8 cellular contexts compared by ENCODE assay signal in the genomic region with DNA sequence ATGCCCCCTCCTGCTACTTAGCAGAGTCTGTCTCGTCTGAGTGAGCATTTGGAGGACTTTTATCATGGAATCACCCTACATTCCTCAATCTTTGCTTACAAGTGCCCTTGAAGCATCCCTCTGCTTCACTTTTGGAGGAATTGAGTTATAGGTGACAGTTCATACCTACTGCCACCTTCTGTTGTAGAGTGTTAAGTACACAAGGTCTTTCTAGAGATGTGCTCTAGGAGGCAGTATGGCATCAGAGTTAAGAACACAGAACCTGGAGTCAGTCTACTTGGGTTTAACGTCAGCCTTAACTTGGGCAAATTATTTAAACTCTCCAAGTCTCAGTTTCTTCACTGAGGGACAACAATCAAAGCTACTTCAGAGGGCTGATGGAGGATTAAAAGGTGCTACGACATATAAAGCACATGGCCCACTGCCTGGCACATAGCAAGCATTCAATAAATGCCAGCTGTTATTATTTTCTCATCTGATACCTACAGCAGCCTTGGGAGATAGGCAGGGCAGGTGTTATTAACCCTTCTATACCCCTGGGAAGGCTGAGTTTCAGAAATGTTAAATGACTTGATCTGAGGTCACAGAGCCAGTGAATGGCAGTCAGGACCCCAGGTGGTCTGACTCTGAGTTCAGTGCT.
DNase-seq lines count a peak whose midpoint lies in the region; ATAC-seq and TF ChIP-seq lines count a peak whose summit lies in the region.

No MANE protein-coding gene starts in this region.

- no peak overlapping the region for H3K4me2 ChIP-seq in neural cell (ENCODE audit: low read length)

- H3K27ac ChIP-seq in brain microvascular endothelial cell: no peak overlapping the region
- no peak overlapping the region for H3K27ac ChIP-seq in neural cell (ENCODE audit: low read length)
- H3K27ac ChIP-seq in gastrocnemius medialis: no peak overlapping the region
- no peak overlapping the region for H3K27ac ChIP-seq in ascending aorta

- TF ChIP-seq RAD21 in neural cell (conservative IDR thresholded peaks at IDR 0.05): no peak

- no peak for TF ChIP-seq EP300 in neural cell (conservative IDR thresholded peaks at IDR 0.05; ENCODE audit: poor library complexity, severe bottlenecking)

- no peaks in the 10 kb centered on the region for H3K9me3 ChIP-seq in neural cell (ENCODE audit: low read length)
- no peaks in the 10 kb centered on the region for H3K9me3 ChIP-seq in gastrocnemius medialis
- H3K9me3 ChIP-seq in ascending aorta: no peaks in the 10 kb centered on the region

- TF ChIP-seq CTCF in NB4 (IDR thresholded peaks at IDR 0.05; ENCODE audit: low read depth, low read length): peak; percentile 82
- TF ChIP-seq CTCF in brain microvascular endothelial cell (IDR thresholded peaks at IDR 0.05; ENCODE audit: low read depth, low read length, missing control alignments): peak; percentile 32
- TF ChIP-seq CTCF in neural cell (IDR thresholded peaks at IDR 0.05; ENCODE audit: poor library complexity, severe bottlenecking): peak; percentile 24
- no peak for TF ChIP-seq CTCF in gastrocnemius medialis (IDR thresholded peaks at IDR 0.05 in 4 of 5, conservative IDR thresholded peaks at IDR 0.05 in 1 of 5)
- TF ChIP-seq CTCF in ascending aorta (IDR thresholded peaks at IDR 0.05): no peak

- no peaks in the 10 kb centered on the region for H3K79me2 ChIP-seq in neural cell (replicated peaks; ENCODE audit: insufficient read depth, low read length)

- H3K4me1 ChIP-seq in gastrocnemius medialis (no peaks in the 10 kb centered on the region), ascending aorta (no peaks in the 10 kb centered on the region)

- ATAC-seq in GM18858 (IDR thresholded peaks at IDR 0.05; ENCODE audit: unreplicated experiment) (peak; percentile 63), gastrocnemius medialis (no peak), HG03135 (IDR thresholded peaks at IDR 0.05; ENCODE audit: unreplicated experiment) (no peak)

- TF ChIP-seq POLR2A in NB4 (IDR thresholded peaks at IDR 0.05; ENCODE audit: extremely low read depth, insufficient read length): no peak
- TF ChIP-seq POLR2A in gastrocnemius medialis (IDR thresholded peaks at IDR 0.05): no peak

- intact Hi-C loops in gastrocnemius medialis (cut with DNase I; ENCODE audit: low total_unique reads) (no loop called here), ascending aorta (cut with DNase I) (no loop called here)

- in situ Hi-C loops in brain microvascular endothelial cell (cut with HindIII; ENCODE audit: low pct_ligation_motif_present, low sequenced_read_pairs) (no loop called here), gastrocnemius medialis (cut with MboI; ENCODE audit: low sequenced_read_pairs in 4 of 4) (loop anchor here in 1 of 4 donors (25.0 kb wide), 1 partner anchor 790 kb away; no protein-coding TSS in a partner anchor)

- H3K4me3 ChIP-seq in NB4 (ENCODE audit: low read depth, low read length): no peak overlapping the region
- H3K4me3 ChIP-seq in brain microvascular endothelial cell (ENCODE audit: low read depth, low read length): no peak overlapping the region
- H3K4me3 ChIP-seq in neural cell (ENCODE audit: low read length): no peak overlapping the region
- H3K4me3 ChIP-seq in gastrocnemius medialis: no peak overlapping the region
- no peak overlapping the region for H3K4me3 ChIP-seq in ascending aorta

- no peaks in the 10 kb centered on the region for H3K9me2 ChIP-seq in neural cell (ENCODE audit: insufficient read depth, low read length)

- H4K20me1 ChIP-seq in neural cell (ENCODE audit: insufficient read depth): no peaks in the 10 kb centered on the region

- H3F3A ChIP-seq in neural cell (ENCODE audit: insufficient read depth, low read length, poor library complexity, severe bottlenecking): no peaks in the 10 kb centered on the region

- peak; percentile 5 for DNase-seq in CD1c-positive myeloid dendritic cell (ENCODE audit: extremely low spot score)
- DNase-seq in NB4 (ENCODE audit: low read depth): peak; percentile 63
- no peak for DNase-seq in brain microvascular endothelial cell
- no peak for DNase-seq in gastrocnemius medialis
- DNase-seq in ascending aorta (ENCODE audit: low spot score in 2 of 2): no peak

- H3K36me3 ChIP-seq in brain microvascular endothelial cell (replicated peaks) (no peaks in the 10 kb centered on the region), neural cell (ENCODE audit: insufficient read depth, low read length) (no peaks in the 10 kb centered on the region), gastrocnemius medialis (no peaks in the 10 kb centered on the region), ascending aorta (no peaks in the 10 kb centered on the region)

- H3K27me3 ChIP-seq in brain microvascular endothelial cell (replicated peaks): no peaks in the 10 kb centered on the region
- no peaks in the 10 kb centered on the region for H3K27me3 ChIP-seq in neural cell (ENCODE audit: insufficient read depth, low read depth, low read length)
- H3K27me3 ChIP-seq in gastrocnemius medialis: no peaks in the 10 kb centered on the region
- no peaks in the 10 kb centered on the region for H3K27me3 ChIP-seq in ascending aorta

- no peak overlapping the region for H3K9ac ChIP-seq in neural cell (ENCODE audit: low read length)

- H2AFZ ChIP-seq in neural cell (ENCODE audit: low read depth, low read length): no peak overlapping the region

TF ChIP-seq in neural cell, 6 proteins besides CTCF, POLR2A, EP300 and RAD21:
- TF ChIP-seq POLR2AphosphoS5 (IDR thresholded peaks at IDR 0.05): no peak
- TF ChIP-seq SMC3 (conservative IDR thresholded peaks at IDR 0.05; ENCODE audit: poor library complexity): no peak
- TF ChIP-seq MXI1 (conservative IDR thresholded peaks at IDR 0.05; ENCODE audit: poor library complexity, severe bottlenecking): no peak
- no peak for TF ChIP-seq TAF1 (IDR thresholded peaks at IDR 0.05; ENCODE audit: low read depth)
- TF ChIP-seq EZH2 (IDR thresholded peaks at IDR 0.05; ENCODE audit: borderline replicate concordance, insufficient read depth, low read length, poor library complexity, severe bottlenecking): no peak
- no peak for TF ChIP-seq REST (IDR thresholded peaks at IDR 0.05; ENCODE audit: borderline replicate concordance)

Comparison
In these comparisons a context has a peak if more than half of its experiments do, and no peak if none do; other contexts are left out.
1. DNase-seq: peak in CD1c-positive myeloid dendritic cell (single experiment) and NB4 (single experiment); none in brain microvascular endothelial cell (single experiment), gastrocnemius medialis (0 of 2) and ascending aorta (0 of 2).
2. CTCF ChIP-seq: peak in NB4 (single experiment), brain microvascular endothelial cell (single experiment) and neural cell (single experiment); none in gastrocnemius medialis (0 of 5) and ascending aorta (0 of 3).